8 cellular contexts compared by ENCODE assay signal in the genomic region with DNA sequence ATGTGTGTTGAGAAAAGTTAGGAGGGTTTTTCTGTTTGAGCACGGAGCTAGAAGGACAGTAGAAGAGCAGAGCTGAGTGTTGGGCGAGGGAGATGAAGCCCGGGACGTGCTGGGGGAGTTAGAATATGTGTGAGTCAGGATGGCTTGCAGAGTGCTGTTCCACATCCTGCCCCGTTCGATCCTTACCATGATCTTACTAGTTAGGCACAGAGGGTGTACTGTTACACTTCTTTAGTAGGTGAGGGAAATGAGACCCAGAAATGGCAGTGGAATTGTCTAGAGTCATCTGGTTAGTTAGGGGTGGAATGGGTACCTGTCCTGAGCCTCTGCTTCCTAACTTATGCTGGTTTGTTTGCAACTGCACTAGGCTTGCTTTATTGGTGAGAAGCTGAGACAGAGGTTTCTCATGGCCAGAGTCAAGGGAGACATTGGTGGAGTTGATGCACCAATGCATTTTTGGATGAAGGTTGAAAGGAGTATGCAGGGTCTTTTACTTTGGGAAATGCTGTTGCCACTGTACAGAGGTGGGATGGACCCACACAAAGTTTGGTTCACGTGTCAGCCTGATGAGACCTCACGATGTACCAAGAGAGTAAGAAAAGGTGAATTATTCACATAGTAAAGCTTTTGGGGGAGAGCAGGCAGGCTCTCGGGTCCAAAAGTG. TPM values are rescaled to one million over a fixed set of nuclear protein-coding genes. Genes with fewer than 3 reads are reported as not detected.
DNase-seq lines count a peak whose midpoint lies in the region; ATAC-seq and TF ChIP-seq lines count a peak whose summit lies in the region.

No MANE protein-coding gene starts in this region.

- H3K14ac ChIP-seq in H9 (ENCODE audit: insufficient read depth, low read length): peak overlapping the region; percentile 58; the same call in 1 of the 2 replicates

- ATAC-seq in GM18499 (IDR thresholded peaks at IDR 0.05; ENCODE audit: insufficient read depth, unreplicated experiment): peak; percentile 26
- ATAC-seq in activated CD8-positive, alpha-beta T cell treated with anti-CD3 and anti-CD28 coated beads for 36 hours: peak; percentile 89
- ATAC-seq in body of pancreas: no peak

- H2BK12ac ChIP-seq in H9 (ENCODE audit: insufficient read length, low read depth, low read length): no peak overlapping the region

- H4K91ac ChIP-seq in H9 (ENCODE audit: insufficient read length, low read depth, low read length): no peak overlapping the region

- H3K9me3 ChIP-seq in H9 (ENCODE audit: control insufficient read depth, low read depth, low read length) (no peaks in the 10 kb centered on the region), muscle layer of duodenum (ENCODE audit: control insufficient read depth in 1 of 2, low read length in 2 of 2) (no peaks in the 10 kb centered on the region), body of pancreas (no peaks in the 10 kb centered on the region)

- no peak overlapping the region for H3T11ph ChIP-seq in H9 (ENCODE audit: low read length)

- TF ChIP-seq POLR2A in body of pancreas (IDR thresholded peaks at IDR 0.05): no peak

- H2BK20ac ChIP-seq in H9 (ENCODE audit: low read depth, low read length, poor library complexity, severe bottlenecking): no peak overlapping the region

- WGBS in H9 (ENCODE audit: extremely low coverage, insufficient read length, low lambda C conversion rate): no CpG with 5 or more reads among the region's 9 CpGs
- 60 to 92% methylated on average over 9 of the region's 9 CpGs for WGBS in body of pancreas, 2 donors

- intact Hi-C loops in activated CD8-positive, alpha-beta T cell treated with anti-CD3 and anti-CD28 coated beads for 36 hours (cut with micrococcal nuclease): loop anchor here (5.0 kb wide), 1 partner anchor 36 kb away; no protein-coding TSS in a partner anchor
- intact Hi-C loops in body of pancreas (cut with DNase I): no loop called here

- H3K9me3 Mint-ChIP-seq in H9: no peaks in the 10 kb centered on the region
- H3K9me3 Mint-ChIP-seq in activated CD8-positive, alpha-beta T cell treated with anti-CD3 and anti-CD28 coated beads for 36 hours: no peaks in the 10 kb centered on the region

- H4K5ac ChIP-seq in H9 (ENCODE audit: insufficient read length, low read depth, low read length): no peak overlapping the region

- no peak overlapping the region for H3K4me2 ChIP-seq in H9 (ENCODE audit: insufficient read depth, insufficient read length, low read length)

- H4K8ac ChIP-seq in H9 (replicated peaks; ENCODE audit: insufficient read length, low read depth, low read length): no peak overlapping the region

- H4K20me1 ChIP-seq in H9 (ENCODE audit: control insufficient read depth, insufficient read depth, insufficient read length): peaks cover 2% of the 10 kb centered on the region

- H3K79me1 ChIP-seq in H9 (ENCODE audit: insufficient read depth, low read depth, low read length, poor library complexity, severe bottlenecking): peaks cover 3% of the 10 kb centered on the region

- peaks cover 8% of the 10 kb centered on the region; the same call in 1 of the 2 replicates for H3K4me1 ChIP-seq in H9 (ENCODE audit: insufficient read depth, low read length)
- peaks cover 4 to 27% of the 10 kb centered on the region in 2 donors for H3K4me1 ChIP-seq in muscle layer of duodenum (ENCODE audit: control insufficient read depth in 1 of 2, insufficient read depth in 2 of 2, low read length in 2 of 2)
- peaks cover 25% of the 10 kb centered on the region for H3K4me1 ChIP-seq in body of pancreas

- no peak overlapping the region for H3K4ac ChIP-seq in H9 (ENCODE audit: low read depth, low read length)

- no peaks in the 10 kb centered on the region for H3K36me3 Mint-ChIP-seq in H9 (ENCODE audit: insufficient read depth in 1 of 3, low read depth in 3 of 3)
- no peaks in the 10 kb centered on the region for H3K36me3 Mint-ChIP-seq in activated CD8-positive, alpha-beta T cell treated with anti-CD3 and anti-CD28 coated beads for 36 hours (ENCODE audit: low read depth)

- H3K27me3 ChIP-seq in H9 (ENCODE audit: insufficient read depth, low read length): no peaks in the 10 kb centered on the region
- H3K27me3 ChIP-seq in muscle layer of duodenum (ENCODE audit: low read depth, low read length): no peaks in the 10 kb centered on the region
- H3K27me3 ChIP-seq in body of pancreas: no peaks in the 10 kb centered on the region

- no peaks in the 10 kb centered on the region for H3K36me3 ChIP-seq in muscle layer of duodenum (ENCODE audit: control insufficient read depth in 1 of 2, insufficient read depth in 2 of 2, low read length in 2 of 2)
- no peaks in the 10 kb centered on the region for H3K36me3 ChIP-seq in body of pancreas (replicated peaks in 1 of 2; ENCODE audit: insufficient read depth in 1 of 2, low read depth in 2 of 2)

- DNase-seq in H9: no peak
- peak; percentile 62 for DNase-seq in activated CD8-positive, alpha-beta T cell treated with anti-CD3 and anti-CD28 coated beads for 36 hours
- DNase-seq in body of pancreas: no peak
- no peak for DNase-seq in DMS 273 treated with DMSO at 0.1 percent for 48 hours (lab: John Stamatoyannopoulos, UW)
- no peak for DNase-seq in activated CD4-positive, CD25-positive, alpha-beta regulatory T cell (lab: John Stamatoyannopoulos, UW)
- no peak for DNase-seq in RPMI8226

- H2BK120ac ChIP-seq in H9 (ENCODE audit: low read depth, low read length, poor library complexity, severe bottlenecking): no peak overlapping the region

- H3K18ac ChIP-seq in H9 (ENCODE audit: insufficient read length, low read depth, low read length): no peak overlapping the region

- H2BK15ac ChIP-seq in H9 (ENCODE audit: low read depth, low read length): no peak overlapping the region

- peak overlapping the region in 1 of 2 experiments; percentile 7; a peak in 1 of 5 replicates for H3K4me3 Mint-ChIP-seq in H9
- peak overlapping the region; percentile 30 for H3K4me3 Mint-ChIP-seq in activated CD8-positive, alpha-beta T cell treated with anti-CD3 and anti-CD28 coated beads for 36 hours

- H3K27ac ChIP-seq in H9 (ENCODE audit: insufficient read length, low read depth, low read length) (no peak overlapping the region), muscle layer of duodenum (ENCODE audit: low read length) (peak overlapping the region; percentile 50), body of pancreas (peak overlapping the region in 2 of 4 donors; percentile 20 to 59)

- no peak overlapping the region for H2AK5ac ChIP-seq in H9 (ENCODE audit: insufficient read length, low read length)

- no peak overlapping the region for H3K56ac ChIP-seq in H9 (ENCODE audit: insufficient read length, low read depth, low read length)

- H3K4me3 ChIP-seq in muscle layer of duodenum (ENCODE audit: low read depth in 1 of 2, low read length in 2 of 2): no peak overlapping the region
- no peak overlapping the region for H3K4me3 ChIP-seq in body of pancreas

- H2BK5ac ChIP-seq in H9 (ENCODE audit: insufficient read length, low read length): no peak overlapping the region

- peak overlapping the region in 2 of 3 experiments; percentile 56 to 70; a peak in 5 of 7 replicates for H3K27ac Mint-ChIP-seq in H9
- peak overlapping the region; percentile 84 for H3K27ac Mint-ChIP-seq in activated CD8-positive, alpha-beta T cell treated with anti-CD3 and anti-CD28 coated beads for 36 hours

- CTCF ChIA-PET in activated CD8-positive, alpha-beta T cell treated with anti-CD3 and anti-CD28 coated beads for 36 hours (lab: Charles Lee): interaction anchor here (0.8 to 2.0 kb wide), 3 partner anchors 10 to 229 kb away, joined by 3 to 6 read pairs (median 3); no protein-coding TSS in a partner anchor

- no peak overlapping the region for H3K23ac ChIP-seq in H9 (ENCODE audit: insufficient read length, low read depth, low read length)

- no peaks in the 10 kb centered on the region for H3K27me3 Mint-ChIP-seq in H9 (ENCODE audit: low read depth)
- H3K27me3 Mint-ChIP-seq in activated CD8-positive, alpha-beta T cell treated with anti-CD3 and anti-CD28 coated beads for 36 hours: no peaks in the 10 kb centered on the region

- peaks cover 29 to 37% of the 10 kb centered on the region in 2 experiments for H3K4me1 Mint-ChIP-seq in H9
- peaks cover 65% of the 10 kb centered on the region for H3K4me1 Mint-ChIP-seq in activated CD8-positive, alpha-beta T cell treated with anti-CD3 and anti-CD28 coated beads for 36 hours (ENCODE audit: low read depth)

- POLR2A ChIA-PET in activated CD8-positive, alpha-beta T cell treated with anti-CD3 and anti-CD28 coated beads for 36 hours (lab: Charles Lee): interaction anchor here (0.9 to 1.7 kb wide), 4 partner anchors 21 to 51 kb away, joined by 3 to 5 read pairs (median 3); no protein-coding TSS in a partner anchor

- H3K79me2 ChIP-seq in H9 (ENCODE audit: insufficient read depth, low read length): peaks cover 3% of the 10 kb centered on the region; the same call in 1 of the 2 replicates

- H3K23me2 ChIP-seq in H9 (ENCODE audit: insufficient read length, low read depth, low read length, poor library complexity, severe bottlenecking): no peaks in the 10 kb centered on the region

- H2AFZ ChIP-seq in H9 (ENCODE audit: low read length): no peak overlapping the region

- H3K9ac ChIP-seq in H9 (ENCODE audit: extremely low read depth, insufficient read length, low read length): no peak overlapping the region

- TF ChIP-seq CTCF in H9 (conservative IDR thresholded peaks at IDR 0.05) (no peak), body of pancreas (IDR thresholded peaks at IDR 0.05) (no peak)
- TF ChIP-seq CTCF in activated CD8-positive, alpha-beta T cell treated with anti-CD3 and anti-CD28 coated beads for 36 hours (IDR thresholded peaks at IDR 0.05): no peak

RNA-seq across cellular contexts. Expression of a gene that starts 42.4 kb away (rescaled TPM):
- total RNA-seq in H9 (2021) (62.1 and 69.2 TPM in 2 replicates), body of pancreas (10 to 100 TPM in 1 of 2 donors, 1 to 10 TPM in 1; 9.6 to 18.9 TPM)
- total RNA-seq in activated CD8-positive, alpha-beta T cell treated with anti-CD3 and anti-CD28 coated beads for 36 hours: 10 to 100 TPM; 42.2 to 48.8 TPM
